Comparison of ENCODE assay signal across 1 cellular context in the genomic region with DNA sequence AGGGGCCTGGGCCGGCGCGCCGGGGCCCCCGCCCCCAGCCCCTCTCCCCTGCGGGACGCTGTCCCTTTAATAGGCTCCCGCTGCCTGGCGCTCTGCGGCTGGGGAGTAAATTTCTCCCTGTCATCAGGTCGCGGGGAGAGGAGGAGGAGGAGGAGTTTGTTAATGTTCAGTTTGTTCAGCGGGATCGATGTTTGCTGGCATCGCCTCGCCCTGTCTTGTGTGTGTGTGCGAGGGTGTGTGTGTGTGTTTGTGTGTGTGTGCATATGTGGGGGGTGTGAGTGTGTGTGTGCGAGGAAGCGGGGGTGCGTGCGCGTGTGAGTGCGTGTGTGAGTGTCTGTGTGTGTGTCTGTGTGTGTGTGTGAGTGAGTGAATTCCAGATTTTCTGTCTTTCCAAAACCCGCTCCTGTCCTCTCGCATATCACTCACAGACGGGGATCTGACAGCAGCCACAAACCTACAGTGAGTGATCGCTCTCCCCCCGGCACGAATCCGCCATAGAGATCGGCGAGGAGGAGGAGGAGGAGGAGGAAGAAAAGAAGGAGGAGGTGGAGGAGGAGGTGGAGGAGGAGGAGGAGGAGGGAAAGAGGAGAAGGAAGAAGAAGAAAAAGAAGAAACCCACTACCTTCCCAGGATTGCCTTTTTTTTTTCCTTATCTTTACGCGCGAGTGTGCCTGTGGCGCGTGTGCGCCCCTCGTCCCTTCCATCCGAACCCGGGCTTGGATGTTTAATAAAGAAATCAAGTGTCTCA.
TF ChIP-seq lines count a peak whose summit lies in the region.

A gene with protein sequence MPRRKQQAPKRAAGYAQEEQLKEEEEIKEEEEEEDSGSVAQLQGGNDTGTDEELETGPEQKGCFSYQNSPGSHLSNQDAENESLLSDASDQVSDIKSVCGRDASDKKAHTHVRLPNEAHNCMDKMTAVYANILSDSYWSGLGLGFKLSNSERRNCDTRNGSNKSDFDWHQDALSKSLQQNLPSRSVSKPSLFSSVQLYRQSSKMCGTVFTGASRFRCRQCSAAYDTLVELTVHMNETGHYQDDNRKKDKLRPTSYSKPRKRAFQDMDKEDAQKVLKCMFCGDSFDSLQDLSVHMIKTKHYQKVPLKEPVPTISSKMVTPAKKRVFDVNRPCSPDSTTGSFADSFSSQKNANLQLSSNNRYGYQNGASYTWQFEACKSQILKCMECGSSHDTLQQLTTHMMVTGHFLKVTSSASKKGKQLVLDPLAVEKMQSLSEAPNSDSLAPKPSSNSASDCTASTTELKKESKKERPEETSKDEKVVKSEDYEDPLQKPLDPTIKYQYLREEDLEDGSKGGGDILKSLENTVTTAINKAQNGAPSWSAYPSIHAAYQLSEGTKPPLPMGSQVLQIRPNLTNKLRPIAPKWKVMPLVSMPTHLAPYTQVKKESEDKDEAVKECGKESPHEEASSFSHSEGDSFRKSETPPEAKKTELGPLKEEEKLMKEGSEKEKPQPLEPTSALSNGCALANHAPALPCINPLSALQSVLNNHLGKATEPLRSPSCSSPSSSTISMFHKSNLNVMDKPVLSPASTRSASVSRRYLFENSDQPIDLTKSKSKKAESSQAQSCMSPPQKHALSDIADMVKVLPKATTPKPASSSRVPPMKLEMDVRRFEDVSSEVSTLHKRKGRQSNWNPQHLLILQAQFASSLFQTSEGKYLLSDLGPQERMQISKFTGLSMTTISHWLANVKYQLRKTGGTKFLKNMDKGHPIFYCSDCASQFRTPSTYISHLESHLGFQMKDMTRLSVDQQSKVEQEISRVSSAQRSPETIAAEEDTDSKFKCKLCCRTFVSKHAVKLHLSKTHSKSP (N-terminal part only) (plus strand): TSS at position 169 of the 748 bp plus-strand sequence. CDS start 936 bp downstream, outside the sequence.

TF ChIP-seq in K562, 482 proteins besides CTCF, POLR2A, EP300 and RAD21:
- TF ChIP-seq CBX5 (IDR thresholded peaks at IDR 0.05; ENCODE audit: borderline replicate concordance, low read depth) (no peak), HNRNPL (IDR thresholded peaks at IDR 0.05; ENCODE audit: low read depth, low read length) (no peak), ZSCAN29 (IDR thresholded peaks at IDR 0.05) (no peak), FOSL1 (tag; conservative IDR thresholded peaks at IDR 0.05) (no peak), TCF3 (CRISPR knock-in tag; IDR thresholded peaks at IDR 0.05) (no peak), MEIS2 (IDR thresholded peaks at IDR 0.05; ENCODE audit: partially characterized antibody) (peak; percentile 40), SREBF2 (CRISPR knock-in tag; IDR thresholded peaks at IDR 0.05) (no peak), ZNF436 (CRISPR knock-in tag; IDR thresholded peaks at IDR 0.05) (no peak), PRMT5 (CRISPR knock-in tag; IDR thresholded peaks at IDR 0.05) (no peak), SRSF7 (optimal IDR thresholded peaks at IDR 0.05; ENCODE audit: low read depth, low read length) (no peak), ZSCAN32 (CRISPR knock-in tag; IDR thresholded peaks at IDR 0.05) (no peak), HSF4 (CRISPR knock-in tag; IDR thresholded peaks at IDR 0.05; ENCODE audit: borderline replicate concordance) (no peak), ZBTB17 (CRISPR knock-in tag; IDR thresholded peaks at IDR 0.05) (peak; percentile 94), NR1H2 (CRISPR knock-in tag; IDR thresholded peaks at IDR 0.05) (no peak), ESRRB (CRISPR knock-in tag; IDR thresholded peaks at IDR 0.05; ENCODE audit: borderline replicate concordance) (no peak), NONO (IDR thresholded peaks at IDR 0.05; ENCODE audit: low read depth in 2 of 2, low read length in 1 of 2) (no peak), BRD9 (IDR thresholded peaks at IDR 0.05; ENCODE audit: low read depth, partially characterized antibody) (no peak), ZNF57 (CRISPR knock-in tag; IDR thresholded peaks at IDR 0.05) (no peak), L3MBTL2 (IDR thresholded peaks at IDR 0.05) (no peak), RBBP5 (IDR thresholded peaks at IDR 0.05; ENCODE audit: borderline replicate concordance, insufficient read depth, low read length, poor library complexity, severe bottlenecking) (no peak), SP1 (CRISPR knock-in tag; IDR thresholded peaks at IDR 0.05) (no peak)
- TF ChIP-seq, protein P1, sequence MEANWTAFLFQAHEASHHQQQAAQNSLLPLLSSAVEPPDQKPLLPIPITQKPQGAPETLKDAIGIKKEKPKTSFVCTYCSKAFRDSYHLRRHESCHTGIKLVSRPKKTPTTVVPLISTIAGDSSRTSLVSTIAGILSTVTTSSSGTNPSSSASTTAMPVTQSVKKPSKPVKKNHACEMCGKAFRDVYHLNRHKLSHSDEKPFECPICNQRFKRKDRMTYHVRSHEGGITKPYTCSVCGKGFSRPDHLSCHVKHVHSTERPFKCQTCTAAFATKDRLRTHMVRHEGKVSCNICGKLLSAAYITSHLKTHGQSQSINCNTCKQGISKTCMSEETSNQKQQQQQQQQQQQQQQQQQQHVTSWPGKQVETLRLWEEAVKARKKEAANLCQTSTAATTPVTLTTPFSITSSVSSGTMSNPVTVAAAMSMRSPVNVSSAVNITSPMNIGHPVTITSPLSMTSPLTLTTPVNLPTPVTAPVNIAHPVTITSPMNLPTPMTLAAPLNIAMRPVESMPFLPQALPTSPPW (CRISPR knock-in tag; IDR thresholded peaks at IDR 0.05): peak; percentile 44; the same call in 1 of the 2 replicates
- TF ChIP-seq, protein P2, sequence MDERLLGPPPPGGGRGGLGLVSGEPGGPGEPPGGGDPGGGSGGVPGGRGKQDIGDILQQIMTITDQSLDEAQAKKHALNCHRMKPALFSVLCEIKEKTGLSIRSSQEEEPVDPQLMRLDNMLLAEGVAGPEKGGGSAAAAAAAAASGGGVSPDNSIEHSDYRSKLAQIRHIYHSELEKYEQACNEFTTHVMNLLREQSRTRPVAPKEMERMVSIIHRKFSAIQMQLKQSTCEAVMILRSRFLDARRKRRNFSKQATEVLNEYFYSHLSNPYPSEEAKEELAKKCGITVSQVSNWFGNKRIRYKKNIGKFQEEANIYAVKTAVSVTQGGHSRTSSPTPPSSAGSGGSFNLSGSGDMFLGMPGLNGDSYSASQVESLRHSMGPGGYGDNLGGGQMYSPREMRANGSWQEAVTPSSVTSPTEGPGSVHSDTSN (CRISPR knock-in tag; IDR thresholded peaks at IDR 0.05; ENCODE audit: low read depth): no peak
- TF ChIP-seq, protein P2 (tag; conservative IDR thresholded peaks at IDR 0.05; ENCODE audit: low read depth): peak; percentile 76
- TF ChIP-seq, protein P3, sequence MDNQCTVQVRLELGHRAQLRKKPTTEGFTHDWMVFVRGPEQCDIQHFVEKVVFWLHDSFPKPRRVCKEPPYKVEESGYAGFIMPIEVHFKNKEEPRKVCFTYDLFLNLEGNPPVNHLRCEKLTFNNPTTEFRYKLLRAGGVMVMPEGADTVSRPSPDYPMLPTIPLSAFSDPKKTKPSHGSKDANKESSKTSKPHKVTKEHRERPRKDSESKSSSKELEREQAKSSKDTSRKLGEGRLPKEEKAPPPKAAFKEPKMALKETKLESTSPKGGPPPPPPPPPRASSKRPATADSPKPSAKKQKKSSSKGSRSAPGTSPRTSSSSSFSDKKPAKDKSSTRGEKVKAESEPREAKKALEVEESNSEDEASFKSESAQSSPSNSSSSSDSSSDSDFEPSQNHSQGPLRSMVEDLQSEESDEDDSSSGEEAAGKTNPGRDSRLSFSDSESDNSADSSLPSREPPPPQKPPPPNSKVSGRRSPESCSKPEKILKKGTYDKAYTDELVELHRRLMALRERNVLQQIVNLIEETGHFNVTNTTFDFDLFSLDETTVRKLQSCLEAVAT (IDR thresholded peaks at IDR 0.05): peak in 1 of 2 experiments; percentile 50; a peak in 1 of 4 replicates
- TF ChIP-seq, protein P4, sequence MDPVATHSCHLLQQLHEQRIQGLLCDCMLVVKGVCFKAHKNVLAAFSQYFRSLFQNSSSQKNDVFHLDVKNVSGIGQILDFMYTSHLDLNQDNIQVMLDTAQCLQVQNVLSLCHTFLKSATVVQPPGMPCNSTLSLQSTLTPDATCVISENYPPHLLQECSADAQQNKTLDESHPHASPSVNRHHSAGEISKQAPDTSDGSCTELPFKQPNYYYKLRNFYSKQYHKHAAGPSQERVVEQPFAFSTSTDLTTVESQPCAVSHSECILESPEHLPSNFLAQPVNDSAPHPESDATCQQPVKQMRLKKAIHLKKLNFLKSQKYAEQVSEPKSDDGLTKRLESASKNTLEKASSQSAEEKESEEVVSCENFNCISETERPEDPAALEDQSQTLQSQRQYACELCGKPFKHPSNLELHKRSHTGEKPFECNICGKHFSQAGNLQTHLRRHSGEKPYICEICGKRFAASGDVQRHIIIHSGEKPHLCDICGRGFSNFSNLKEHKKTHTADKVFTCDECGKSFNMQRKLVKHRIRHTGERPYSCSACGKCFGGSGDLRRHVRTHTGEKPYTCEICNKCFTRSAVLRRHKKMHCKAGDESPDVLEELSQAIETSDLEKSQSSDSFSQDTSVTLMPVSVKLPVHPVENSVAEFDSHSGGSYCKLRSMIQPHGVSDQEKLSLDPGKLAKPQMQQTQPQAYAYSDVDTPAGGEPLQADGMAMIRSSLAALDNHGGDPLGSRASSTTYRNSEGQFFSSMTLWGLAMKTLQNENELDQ (CRISPR knock-in tag; IDR thresholded peaks at IDR 0.05; ENCODE audit: borderline replicate concordance): no peak
- TF ChIP-seq, protein P5, sequence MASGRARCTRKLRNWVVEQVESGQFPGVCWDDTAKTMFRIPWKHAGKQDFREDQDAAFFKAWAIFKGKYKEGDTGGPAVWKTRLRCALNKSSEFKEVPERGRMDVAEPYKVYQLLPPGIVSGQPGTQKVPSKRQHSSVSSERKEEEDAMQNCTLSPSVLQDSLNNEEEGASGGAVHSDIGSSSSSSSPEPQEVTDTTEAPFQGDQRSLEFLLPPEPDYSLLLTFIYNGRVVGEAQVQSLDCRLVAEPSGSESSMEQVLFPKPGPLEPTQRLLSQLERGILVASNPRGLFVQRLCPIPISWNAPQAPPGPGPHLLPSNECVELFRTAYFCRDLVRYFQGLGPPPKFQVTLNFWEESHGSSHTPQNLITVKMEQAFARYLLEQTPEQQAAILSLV (tag; IDR thresholded peaks at IDR 0.05): no peak
- TF ChIP-seq, protein P6, sequence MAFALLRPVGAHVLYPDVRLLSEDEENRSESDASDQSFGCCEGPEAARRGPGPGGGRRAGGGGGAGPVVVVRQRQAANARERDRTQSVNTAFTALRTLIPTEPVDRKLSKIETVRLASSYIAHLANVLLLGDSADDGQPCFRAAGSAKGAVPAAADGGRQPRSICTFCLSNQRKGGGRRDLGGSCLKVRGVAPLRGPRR (CRISPR knock-in tag; IDR thresholded peaks at IDR 0.05): no peak
TF ChIP-seq in K562: peak in this region for 5.
